21 cellular contexts compared by ENCODE assay signal in genomic region chr17:49629447-49629846, GRCh38. TPM values are rescaled to one million over a fixed set of nuclear protein-coding genes. Genes with fewer than 3 reads are reported as not detected.
DNase-seq lines count a peak whose midpoint lies in the region; ATAC-seq and TF ChIP-seq lines count a peak whose summit lies in the region.
"Had no signal": no experiment of that assay in that cellular context is flagged by ENCODE, and none has a peak within 500 bp of the region (broad histone marks: within the 10 kb centered on the region; RNA-seq: fewer than 3 reads in every experiment).

No MANE protein-coding gene starts in this region.

- H3K9ac ChIP-seq in IMR-90 (ENCODE audit: low read depth, low read length) (no peak overlapping the region), subcutaneous abdominal adipose tissue (ENCODE audit: low read length in 5 of 5) (peak overlapping the region in 1 of 5 donors; percentile 42), endodermal cell (ENCODE audit: extremely low read depth, low read length, poor library complexity, severe bottlenecking) (no peak overlapping the region)

- H3K27ac ChIP-seq in IMR-90 (ENCODE audit: insufficient read depth, low read length) (no peak overlapping the region), hepatocyte (no peak overlapping the region), subcutaneous abdominal adipose tissue (ENCODE audit: low read depth, low read length) (peak overlapping the region; percentile 74), endodermal cell (ENCODE audit: low read depth, low read length) (no peak overlapping the region)
- H3K27ac ChIP-seq: pancreas, Peyer's patch, thyroid gland had no signal

- H3K9me1 ChIP-seq in IMR-90 (ENCODE audit: insufficient read depth, low read length), result no peaks in the 10 kb centered on the region

- no peak overlapping the region for H2BK15ac ChIP-seq in IMR-90 (ENCODE audit: low read depth, low read length)

- H3K36me3 ChIP-seq in IMR-90 (ENCODE audit: control insufficient read depth, insufficient read depth, low read length) (no peaks in the 10 kb centered on the region; the same call in 1 of the 2 replicates), hepatocyte (replicated peaks; ENCODE audit: insufficient read depth, low read depth) (no peaks in the 10 kb centered on the region), subcutaneous abdominal adipose tissue (ENCODE audit: control insufficient read depth in 5 of 5, insufficient read depth in 5 of 5, low read length in 5 of 5) (no peaks in the 10 kb centered on the region), endodermal cell (ENCODE audit: control insufficient read depth, insufficient read depth, low read length) (no peaks in the 10 kb centered on the region)
- H3K36me3 ChIP-seq: pancreas, thyroid gland had no signal

- no peak overlapping the region for H3K4me2 ChIP-seq in IMR-90 (ENCODE audit: low read depth, low read length)
- peak overlapping the region; percentile 31 for H3K4me2 ChIP-seq in hepatocyte

- no TSS peak for BruUV-seq in IMR-90 (replicated peaks; lab: Mats Ljungman, UMichigan)

- H3K4me3 Mint-ChIP-seq in WTC11 (no peak overlapping the region), endodermal cell (no peak overlapping the region)
- H3K4me3 Mint-ChIP-seq: activated naive CD4-positive, alpha-beta T cell treated with anti-CD3 and anti-CD28 coated beads, Interleukin-2, amount 10 ng/mL, durations not matched to agents 7 days and 5 days; activated T-cell treated with anti-CD3 and anti-CD28 coated beads, Interleukin-2, amount 50 U/mL, for 24 hours; natural killer cell; stimulated activated effector memory CD8-positive, alpha-beta T cell treated with anti-CD3 and anti-CD28 coated beads, Interleukin-12 subunit alpha, Interleukin-12 subunit beta, amount 100 ng/mL, for 72 hours had no signal

- H3K4ac ChIP-seq in IMR-90 (ENCODE audit: low read depth, low read length), result no peak overlapping the region

- no peak overlapping the region for H2BK120ac ChIP-seq in IMR-90 (ENCODE audit: low read depth, low read length)

- no peak overlapping the region for H3K18ac ChIP-seq in IMR-90 (ENCODE audit: low read depth, low read length)

- H3K9me3 ChIP-seq in IMR-90 (ENCODE audit: control insufficient read depth, insufficient read depth, low read length) (no peaks in the 10 kb centered on the region), hepatocyte (ENCODE audit: low read depth) (no peaks in the 10 kb centered on the region), subcutaneous abdominal adipose tissue (ENCODE audit: control insufficient read depth in 5 of 5, low read length in 5 of 5) (no peaks in the 10 kb centered on the region), endodermal cell (ENCODE audit: control insufficient read depth, low read length) (no peaks in the 10 kb centered on the region)
- H3K9me3 ChIP-seq: Caco-2, pancreas, Peyer's patch, thyroid gland had no signal

- H3K23ac ChIP-seq in IMR-90 (ENCODE audit: low read depth, low read length), result no peak overlapping the region

- H2BK5ac ChIP-seq in IMR-90 (ENCODE audit: low read depth, low read length, poor library complexity, severe bottlenecking), result no peak overlapping the region

- H3K27me3 Mint-ChIP-seq in WTC11 (ENCODE audit: low read depth), result no peaks in the 10 kb centered on the region
- H3K27me3 Mint-ChIP-seq in endodermal cell (ENCODE audit: insufficient read depth), result no peaks in the 10 kb centered on the region
- H3K27me3 Mint-ChIP-seq: activated naive CD4-positive, alpha-beta T cell treated with anti-CD3 and anti-CD28 coated beads, Interleukin-2, amount 10 ng/mL, durations not matched to agents 7 days and 5 days; activated T-cell treated with anti-CD3 and anti-CD28 coated beads, Interleukin-2, amount 50 U/mL, for 24 hours had no signal

- H3K79me2 ChIP-seq in hepatocyte, result peaks cover 91% of the 10 kb centered on the region

- peaks cover 7% of the 10 kb centered on the region; the same call in 1 of the 2 replicates for H3K4me1 ChIP-seq in IMR-90 (ENCODE audit: control insufficient read depth, insufficient read depth, low read length)
- H3K4me1 ChIP-seq in hepatocyte (ENCODE audit: insufficient read depth), result peaks cover 33% of the 10 kb centered on the region
- peaks cover 2 to 77% (median 56%) of the 10 kb centered on the region in 5 donors for H3K4me1 ChIP-seq in subcutaneous abdominal adipose tissue (ENCODE audit: control insufficient read depth in 5 of 5, insufficient read depth in 5 of 5, low read length in 5 of 5)
- peaks cover 11% of the 10 kb centered on the region for H3K4me1 ChIP-seq in endodermal cell (ENCODE audit: control insufficient read depth, insufficient read depth, low read length)

- dilution Hi-C loops in IMR-90 (cut with HindIII; ENCODE audit: low sequenced_read_pairs, unreplicated experiment), result no loop called here

- CTCF ChIA-PET in IMR-90 (lab: Yijun Ruan, JAX) (no interaction called here), WTC11 (lab: Charles Lee) (no interaction called here)

- no peak for TF ChIP-seq CTCF in IMR-90 (conservative IDR thresholded peaks at IDR 0.05; ENCODE audit: low read depth, low read length)
- no peak for TF ChIP-seq CTCF in WTC11 (IDR thresholded peaks at IDR 0.05)
- no peak for TF ChIP-seq CTCF in hepatocyte (IDR thresholded peaks at IDR 0.05; ENCODE audit: poor library complexity)
- no peak for TF ChIP-seq CTCF in endodermal cell (conservative IDR thresholded peaks at IDR 0.05)

- H3K27me3 ChIP-seq in IMR-90 (ENCODE audit: control insufficient read depth, insufficient read depth, low read length) (no peaks in the 10 kb centered on the region), hepatocyte (no peaks in the 10 kb centered on the region), subcutaneous abdominal adipose tissue (ENCODE audit: control insufficient read depth in 5 of 5, insufficient read depth in 4 of 5, low read length in 5 of 5) (no peaks in the 10 kb centered on the region), endodermal cell (ENCODE audit: control insufficient read depth, insufficient read depth, low read length, poor library complexity, severe bottlenecking) (no peaks in the 10 kb centered on the region)
- H3K27me3 ChIP-seq: pancreas, Peyer's patch, thyroid gland had no signal

- H2AK9ac ChIP-seq in IMR-90 (replicated peaks; ENCODE audit: low read depth, low read length, poor library complexity), result no peak overlapping the region

- intact Hi-C loops in IMR-90 (cut with micrococcal nuclease), result loop anchor here (5.0 kb wide), 2 partner anchors 37 to 48 kb away; partner anchors contain the start of gene SPOP

- no peaks in the 10 kb centered on the region for H3K9me3 Mint-ChIP-seq in WTC11
- H3K9me3 Mint-ChIP-seq in endodermal cell, result no peaks in the 10 kb centered on the region
- H3K9me3 Mint-ChIP-seq: activated naive CD4-positive, alpha-beta T cell treated with anti-CD3 and anti-CD28 coated beads, Interleukin-2, amount 10 ng/mL, durations not matched to agents 7 days and 5 days; activated T-cell treated with anti-CD3 and anti-CD28 coated beads, Interleukin-2, amount 50 U/mL, for 24 hours; natural killer cell; stimulated activated effector memory CD8-positive, alpha-beta T cell treated with anti-CD3 and anti-CD28 coated beads, Interleukin-12 subunit alpha, Interleukin-12 subunit beta, amount 100 ng/mL, for 72 hours had no signal

- H3K56ac ChIP-seq in IMR-90 (ENCODE audit: extremely low read depth, insufficient read depth, low read length), result no peak overlapping the region

- H4K91ac ChIP-seq in IMR-90 (ENCODE audit: insufficient read depth, low read depth, low read length), result no peak overlapping the region

- ATAC-seq in IMR-90 (ENCODE audit: low read depth) (no peak), WTC11 (no peak), GM18909 (IDR thresholded peaks at IDR 0.05; ENCODE audit: poor library complexity, unreplicated experiment) (no peak), HG02678 (IDR thresholded peaks at IDR 0.05; ENCODE audit: unreplicated experiment) (no peak)
- ATAC-seq: natural killer cell, pancreas had no signal

- no peak overlapping the region for H2AFZ ChIP-seq in IMR-90 (replicated peaks; ENCODE audit: low read length, poor library complexity)
- H2AFZ ChIP-seq in hepatocyte, result no peak overlapping the region

- H3K4me1 Mint-ChIP-seq in WTC11, result peaks cover 15% of the 10 kb centered on the region
- peaks cover 21% of the 10 kb centered on the region for H3K4me1 Mint-ChIP-seq in endodermal cell
- H3K4me1 Mint-ChIP-seq: activated naive CD4-positive, alpha-beta T cell treated with anti-CD3 and anti-CD28 coated beads, Interleukin-2, amount 10 ng/mL, durations not matched to agents 7 days and 5 days had no signal

- no peak overlapping the region for H2AK5ac ChIP-seq in IMR-90 (ENCODE audit: low read depth, low read length)

- DNase-seq in IMR-90 (no peak), WTC11 (ENCODE audit: low spot score) (no peak), hepatocyte (ENCODE audit: low spot score) (no peak), endodermal cell (no peak)
- DNase-seq: activated CD4-positive, CD25-positive, alpha-beta regulatory T cell treated with anti-CD3 and anti-CD28 coated beads, Interleukin-2, amount 50 U/mL, for 72 hours; activated naive CD4-positive, alpha-beta T cell treated with anti-CD3 and anti-CD28 coated beads, Interleukin-2, amount 10 ng/mL, durations not matched to agents 7 days and 5 days; activated T-cell treated with anti-CD3 and anti-CD28 coated beads, Interleukin-2, amount 50 U/mL, for 24 hours; AML-193; natural killer cell; NCI-H1417; NCI-H510A; pancreas; Peyer's patch; T1000 had no signal

- H3K14ac ChIP-seq in IMR-90 (replicated peaks; ENCODE audit: low read depth, low read length), result no peak overlapping the region

- H3K4me3 ChIP-seq in IMR-90 (ENCODE audit: insufficient read depth, low read depth, low read length) (no peak overlapping the region), hepatocyte (no peak overlapping the region), subcutaneous abdominal adipose tissue (ENCODE audit: low read depth in 1 of 5, low read length in 5 of 5) (no peak overlapping the region), endodermal cell (ENCODE audit: low read length) (no peak overlapping the region)
- H3K4me3 ChIP-seq: pancreas, Peyer's patch, thyroid gland had no signal

- H3K36me3 Mint-ChIP-seq in WTC11, result no peaks in the 10 kb centered on the region
- peaks cover 5% of the 10 kb centered on the region for H3K36me3 Mint-ChIP-seq in endodermal cell (ENCODE audit: low read depth)
- H3K36me3 Mint-ChIP-seq: natural killer cell had no signal

- TF ChIP-seq RAD21 in IMR-90 (IDR thresholded peaks at IDR 0.05; ENCODE audit: low read length), result no peak

- no peaks in the 10 kb centered on the region for H3K9me2 ChIP-seq in hepatocyte (replicated peaks; ENCODE audit: insufficient read depth)

- no peak overlapping the region for H4K5ac ChIP-seq in IMR-90 (ENCODE audit: low read depth, low read length)

- in situ Hi-C loops in IMR-90 (cut with MboI; ENCODE audit: low sequenced_read_pairs), result no loop called here

- POLR2A ChIA-PET in IMR-90 (lab: Charles Lee; ENCODE audit: unreplicated experiment), result no interaction called here
- POLR2A ChIA-PET in WTC11 (lab: Charles Lee), result no interaction called here

- H2BK20ac ChIP-seq in IMR-90 (ENCODE audit: low read depth, low read length), result no peak overlapping the region

- H4K20me1 ChIP-seq in IMR-90 (ENCODE audit: insufficient read depth, low read length), result peaks cover 17% of the 10 kb centered on the region; the same call in 1 of the 2 replicates
- H4K20me1 ChIP-seq in hepatocyte (ENCODE audit: insufficient read depth, poor library complexity, severe bottlenecking), result peaks cover 24% of the 10 kb centered on the region

- H3K79me1 ChIP-seq in IMR-90 (ENCODE audit: low read depth in 1 of 2, low read length in 2 of 2), result peaks cover 19 to 58% of the 10 kb centered on the region in 2 experiments

- no peak overlapping the region for H4K8ac ChIP-seq in IMR-90 (ENCODE audit: low read depth in 2 of 2, low read length in 2 of 2)

- H3K27ac Mint-ChIP-seq in WTC11, result peak overlapping the region; percentile 19
- H3K27ac Mint-ChIP-seq in endodermal cell, result no peak overlapping the region
- H3K27ac Mint-ChIP-seq: activated naive CD4-positive, alpha-beta T cell treated with anti-CD3 and anti-CD28 coated beads, Interleukin-2, amount 10 ng/mL, durations not matched to agents 7 days and 5 days; activated T-cell treated with anti-CD3 and anti-CD28 coated beads, Interleukin-2, amount 50 U/mL, for 24 hours; natural killer cell; stimulated activated effector memory CD8-positive, alpha-beta T cell treated with anti-CD3 and anti-CD28 coated beads, Interleukin-12 subunit alpha, Interleukin-12 subunit beta, amount 100 ng/mL, for 72 hours had no signal

- TF ChIP-seq POLR2A in IMR-90 (IDR thresholded peaks at IDR 0.05; ENCODE audit: low read depth, low read length), result no peak

RNA-seq across cellular contexts. Expression of gene SPOP, which starts 48.5 kb away (rescaled TPM):
- total RNA-seq in IMR-90 (2012; rRNA removed) (47.5 and 56.9 TPM in 2 replicates), WTC11 (2021) (19.2 to 32.4 TPM (median 22.4 TPM) in 3 replicates), hepatocyte (46.5 and 51.2 TPM in 2 replicates), endodermal cell (10 to 100 TPM; 39.9 to 41.3 TPM)
- polyA plus RNA-seq in IMR-90 (2012; rRNA removed) (24.9 and 32.0 TPM in 2 replicates), hepatocyte (65.7 and 77.3 TPM in 2 replicates)
- polyA plus RNA-seq in IMR-90 (2012; cell fraction: cytosol; rRNA removed), result 16.5 and 26.0 TPM in 2 replicates
- 30.3 and 35.4 TPM in 2 replicates for polyA plus RNA-seq in IMR-90 (2012; cell fraction: nucleus; rRNA removed; ENCODE audit: low replicate concordance)
- polyA plus RNA-seq in endodermal cell (2013, experiment 1 of 2), result 54.5 TPM
- polyA plus RNA-seq in endodermal cell (2013, experiment 2 of 2), result 42.8 TPM

RNA-seq across cellular contexts. Expression of gene NXPH3, which starts 53.8 kb away (rescaled TPM):
- total RNA-seq in IMR-90 (2012; rRNA removed) (0.18 and 0.28 TPM in 2 replicates), WTC11 (2021) (2.3 to 3.4 TPM (median 2.4 TPM) in 3 replicates), hepatocyte (0.40 and 1.2 TPM in 2 replicates), endodermal cell (1 to 10 TPM; 3.0 to 5.9 TPM)
- polyA plus RNA-seq in IMR-90 (2012; rRNA removed) (0.20 and 0.31 TPM in 2 replicates), hepatocyte (0.21 and 0.77 TPM in 2 replicates)
- 0.22 and 0.25 TPM in 2 replicates for polyA plus RNA-seq in IMR-90 (2012; cell fraction: cytosol; rRNA removed)
- 0.03 and 0.14 TPM in 2 replicates for polyA plus RNA-seq in IMR-90 (2012; cell fraction: nucleus; rRNA removed; ENCODE audit: low replicate concordance)
- 1.4 TPM for polyA plus RNA-seq in endodermal cell (2013, experiment 1 of 2)
- polyA plus RNA-seq in endodermal cell (2013, experiment 2 of 2), result 1.7 TPM
- total RNA-seq: kidney epithelial cell, natural killer cell had no signal
